Comparison of ENCODE assay signal across 35 cellular contexts in the genomic region with DNA sequence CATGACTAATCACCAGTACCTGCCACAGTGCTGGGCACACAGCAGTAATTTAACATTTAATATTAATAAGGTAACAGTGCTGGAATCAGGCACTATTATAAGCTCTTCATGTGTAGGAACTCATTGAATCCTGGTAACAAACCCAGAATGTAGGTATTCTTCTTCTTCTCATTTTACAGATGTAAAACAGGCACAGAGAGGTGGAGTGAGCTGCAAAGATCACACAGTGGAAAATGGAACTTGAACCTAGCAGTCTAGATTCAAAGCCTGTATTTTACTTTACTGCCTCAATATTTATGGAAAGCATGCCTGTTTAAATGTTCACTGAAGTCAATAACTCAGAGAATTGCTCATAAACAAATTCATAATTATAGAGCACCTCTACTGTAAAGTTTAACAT. TPM values are rescaled to one million over a fixed set of nuclear protein-coding genes. Genes with fewer than 3 reads are reported as not detected.
"Had no signal": no experiment of that assay in that cellular context is flagged by ENCODE, and none has a peak within 500 bp of the region (broad histone marks: within the 10 kb centered on the region; RNA-seq: fewer than 3 reads in every experiment).

No MANE protein-coding gene starts in this region.

- DNase-seq: MG63, MM.1S, NCI-H1048, NCI-H1092, NCI-H1092 treated with DMSO at 0.1 percent for 48 hours, NCI-H1105, NCI-H1105 treated with DMSO at 0.1 percent for 48 hours, NCI-H1417, NCI-H1417 treated with DMSO at 0.1 percent for 48 hours, NCI-H1436, NCI-H1436 treated with DMSO at 0.1 percent for 48 hours, NCI-H146, NCI-H1694, NCI-H1694 treated with DMSO at 0.1 percent for 48 hours, NCI-H187, NCI-H187 treated with DMSO at 0.1 percent for 48 hours, NCI-H1930, NCI-H2029, NCI-H2029 treated with DMSO at 0.1 percent for 48 hours, NCI-H2081, NCI-H2081 treated with DMSO at 0.1 percent for 48 hours, NCI-H2107, NCI-H2171, NCI-H2171 treated with DMSO at 0.1 percent for 48 hours, NCI-H2227 treated with DMSO at 0.1 percent for 48 hours, NCI-H226, NCI-H345, NCI-H446, NCI-H446 treated with DMSO at 0.1 percent for 48 hours, NCI-H510A, NCI-H510A treated with DMSO at 0.1 percent for 48 hours, NCI-H524, NCI-H524 treated with DMSO at 0.1 percent for 48 hours, NCI-H526 had no signal

- H3K4me3 ChIP-seq: MG63 had no signal

- H3K36me3 ChIP-seq: MG63 had no signal

- H3K27me3 ChIP-seq: MG63 had no signal

RNA-seq across cellular contexts. Expression of gene TXNDC2, which starts 24.3 kb away (rescaled TPM):
- total RNA-seq: MCF 10A had no signal
